19 cellular contexts compared by ENCODE assay signal in the genomic region with DNA sequence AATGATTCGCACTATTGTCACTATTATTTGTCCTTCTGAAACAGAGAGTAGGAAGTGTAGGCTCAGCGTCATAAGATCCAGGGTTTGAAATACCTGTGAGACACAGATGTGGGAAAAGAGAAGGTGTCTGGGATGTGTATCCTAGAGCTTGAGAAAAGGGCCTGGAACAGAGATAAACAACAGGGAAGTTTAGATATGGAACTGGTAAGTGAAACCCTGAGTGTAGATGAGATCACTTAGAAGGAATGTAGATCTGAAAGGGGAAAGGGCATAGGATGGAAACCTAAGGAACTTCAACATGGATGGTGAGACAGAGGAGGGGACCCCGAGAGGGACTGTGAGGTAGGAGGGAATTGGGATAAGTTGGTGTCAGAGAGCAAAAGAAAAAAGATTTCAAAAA.
DNase-seq lines count a peak whose midpoint lies in the region; ATAC-seq and TF ChIP-seq lines count a peak whose summit lies in the region.
"Had no signal": no experiment of that assay in that cellular context is flagged by ENCODE, and none has a peak within 500 bp of the region (broad histone marks: within the 10 kb centered on the region; RNA-seq: fewer than 3 reads in every experiment).

No MANE protein-coding gene starts in this region.

- no peak overlapping the region for H3K4me2 ChIP-seq in neural progenitor cell

- H3K36me3 Mint-ChIP-seq in brain (no peaks in the 10 kb centered on the region), neural progenitor cell (no peaks in the 10 kb centered on the region), T-helper 17 cell (ENCODE audit: low read depth) (no peaks in the 10 kb centered on the region)
- H3K36me3 Mint-ChIP-seq: CD4-positive, alpha-beta memory T cell had no signal

- H3K9ac ChIP-seq in neural progenitor cell = no peak overlapping the region

- TF ChIP-seq CTCF in brain (conservative IDR thresholded peaks at IDR 0.05) (no peak), neural progenitor cell (IDR thresholded peaks at IDR 0.05) (no peak)

- H3K27me3 ChIP-seq in neural progenitor cell = no peaks in the 10 kb centered on the region

- no peaks in the 10 kb centered on the region for H3F3A ChIP-seq in neural progenitor cell (ENCODE audit: low read depth)

- no peaks in the 10 kb centered on the region for H4K20me1 ChIP-seq in neural progenitor cell (ENCODE audit: low read depth)

- no peak overlapping the region for H3K4me3 ChIP-seq in neural progenitor cell

- H3K27ac ChIP-seq in neural progenitor cell = no peak overlapping the region

- H3K27ac Mint-ChIP-seq in brain (peak overlapping the region in 4 of 5 experiments; percentile 51 to 80 (median 62)), neural progenitor cell (peak overlapping the region; percentile 57), T-helper 17 cell (no peak overlapping the region)
- H3K27ac Mint-ChIP-seq: CD4-positive, alpha-beta memory T cell had no signal

- intact Hi-C loops in left colon (cut with DNase I, micrococcal nuclease) = no loop called here

- H3K9me3 ChIP-seq in neural progenitor cell (ENCODE audit: low read depth) = no peaks in the 10 kb centered on the region
- H3K9me3 ChIP-seq in T-helper 17 cell (ENCODE audit: control insufficient read depth, low read length, poor library complexity, severe bottlenecking) = no peaks in the 10 kb centered on the region
- H3K9me3 ChIP-seq: BE2C had no signal

- H2AFZ ChIP-seq in neural progenitor cell (replicated peaks) = peak overlapping the region; percentile 51

- peak overlapping the region in 1 of 5 experiments; percentile 7 for H3K4me3 Mint-ChIP-seq in brain
- H3K4me3 Mint-ChIP-seq in neural progenitor cell = no peak overlapping the region
- H3K4me3 Mint-ChIP-seq in T-helper 17 cell = no peak overlapping the region
- H3K4me3 Mint-ChIP-seq: CD4-positive, alpha-beta memory T cell had no signal

- H3K27me3 Mint-ChIP-seq in brain (peaks cover 6% of the 10 kb centered on the region), neural progenitor cell (ENCODE audit: insufficient read depth, low read depth) (peaks cover 5% of the 10 kb centered on the region), T-helper 17 cell (peaks cover 46% of the 10 kb centered on the region)

- peak; percentile 30 for ATAC-seq in left colon
- ATAC-seq in T-helper 17 cell = no peak
- ATAC-seq in GM18502 (IDR thresholded peaks at IDR 0.05; ENCODE audit: poor library complexity, unreplicated experiment) = no peak
- ATAC-seq: HepG2, PC-3 had no signal

- no peaks in the 10 kb centered on the region for H3K36me3 ChIP-seq in neural progenitor cell
- H3K36me3 ChIP-seq: BE2C had no signal

- H3K4me1 ChIP-seq in neural progenitor cell = no peaks in the 10 kb centered on the region
- H3K4me1 ChIP-seq: BE2C had no signal

- H3K4me1 Mint-ChIP-seq in brain (peaks cover 33% of the 10 kb centered on the region), neural progenitor cell (peaks cover 4% of the 10 kb centered on the region), T-helper 17 cell (no peaks in the 10 kb centered on the region)
- H3K4me1 Mint-ChIP-seq: CD4-positive, alpha-beta memory T cell had no signal

- H3K9me3 Mint-ChIP-seq in brain (peaks cover 0 to 4% (median 0%) of the 10 kb centered on the region in 5 experiments), neural progenitor cell (no peaks in the 10 kb centered on the region)

- DNase-seq in Daoy (ENCODE audit: low read depth) (peak; percentile 35), left colon (no peak), neural progenitor cell (ENCODE audit: low spot score) (no peak), T-helper 17 cell (no peak), NCI-H2029 treated with DMSO at 0.1 percent for 48 hours (lab: John Stamatoyannopoulos, UW) (no peak), SW480 (ENCODE audit: low spot score) (no peak)
- DNase-seq: BE2C; CD4-positive, alpha-beta memory T cell; DMS53; KG1; NCI-H187; NCI-H2227 treated with DMSO at 0.1 percent for 48 hours; NCI-H524 treated with DMSO at 0.1 percent for 48 hours; PC-3; RPMI8226; SIG-M5 had no signal

- H3K79me2 ChIP-seq in neural progenitor cell (ENCODE audit: low read depth) = no peaks in the 10 kb centered on the region
